In the genomic region with DNA sequence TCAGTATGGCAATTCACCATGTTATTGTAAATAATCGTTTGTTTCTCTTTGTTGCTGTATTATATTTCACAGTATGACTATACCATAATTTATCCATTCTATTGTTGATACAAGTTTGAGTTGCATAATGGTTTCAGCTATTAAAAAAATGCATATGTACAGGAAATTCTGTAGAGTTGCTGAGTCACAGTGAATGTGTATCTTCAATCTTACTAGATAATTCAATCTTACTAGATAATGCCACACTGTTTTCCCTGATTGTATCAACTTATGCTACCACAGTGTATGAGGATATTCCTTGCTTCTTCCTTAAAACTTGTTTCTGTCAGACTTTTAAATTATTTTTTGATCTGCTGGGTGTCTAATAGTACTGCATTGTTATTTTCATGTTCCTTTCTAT, we compare ENCODE assay signal across 1 cellular context.
A peak's percentile ranks its signal among the peaks of the same experiment; 100 is the strongest.
TF ChIP-seq lines count a peak whose summit lies in the region.

No MANE protein-coding gene starts in this region.

TF ChIP-seq in K562, 482 proteins besides CTCF, POLR2A, EP300 and RAD21 (continued from another document and continues in another):
- TF ChIP-seq ZBTB5 (IDR thresholded peaks at IDR 0.05), result no peak
- 0 out of 2 replicates have a peak, but pooled peaks have one; percentile 50 for TF ChIP-seq ELF2 (CRISPR knock-in tag; IDR thresholded peaks at IDR 0.05)
- no peak for TF ChIP-seq BRD4 (IDR thresholded peaks at IDR 0.05)
- TF ChIP-seq, protein P1, sequence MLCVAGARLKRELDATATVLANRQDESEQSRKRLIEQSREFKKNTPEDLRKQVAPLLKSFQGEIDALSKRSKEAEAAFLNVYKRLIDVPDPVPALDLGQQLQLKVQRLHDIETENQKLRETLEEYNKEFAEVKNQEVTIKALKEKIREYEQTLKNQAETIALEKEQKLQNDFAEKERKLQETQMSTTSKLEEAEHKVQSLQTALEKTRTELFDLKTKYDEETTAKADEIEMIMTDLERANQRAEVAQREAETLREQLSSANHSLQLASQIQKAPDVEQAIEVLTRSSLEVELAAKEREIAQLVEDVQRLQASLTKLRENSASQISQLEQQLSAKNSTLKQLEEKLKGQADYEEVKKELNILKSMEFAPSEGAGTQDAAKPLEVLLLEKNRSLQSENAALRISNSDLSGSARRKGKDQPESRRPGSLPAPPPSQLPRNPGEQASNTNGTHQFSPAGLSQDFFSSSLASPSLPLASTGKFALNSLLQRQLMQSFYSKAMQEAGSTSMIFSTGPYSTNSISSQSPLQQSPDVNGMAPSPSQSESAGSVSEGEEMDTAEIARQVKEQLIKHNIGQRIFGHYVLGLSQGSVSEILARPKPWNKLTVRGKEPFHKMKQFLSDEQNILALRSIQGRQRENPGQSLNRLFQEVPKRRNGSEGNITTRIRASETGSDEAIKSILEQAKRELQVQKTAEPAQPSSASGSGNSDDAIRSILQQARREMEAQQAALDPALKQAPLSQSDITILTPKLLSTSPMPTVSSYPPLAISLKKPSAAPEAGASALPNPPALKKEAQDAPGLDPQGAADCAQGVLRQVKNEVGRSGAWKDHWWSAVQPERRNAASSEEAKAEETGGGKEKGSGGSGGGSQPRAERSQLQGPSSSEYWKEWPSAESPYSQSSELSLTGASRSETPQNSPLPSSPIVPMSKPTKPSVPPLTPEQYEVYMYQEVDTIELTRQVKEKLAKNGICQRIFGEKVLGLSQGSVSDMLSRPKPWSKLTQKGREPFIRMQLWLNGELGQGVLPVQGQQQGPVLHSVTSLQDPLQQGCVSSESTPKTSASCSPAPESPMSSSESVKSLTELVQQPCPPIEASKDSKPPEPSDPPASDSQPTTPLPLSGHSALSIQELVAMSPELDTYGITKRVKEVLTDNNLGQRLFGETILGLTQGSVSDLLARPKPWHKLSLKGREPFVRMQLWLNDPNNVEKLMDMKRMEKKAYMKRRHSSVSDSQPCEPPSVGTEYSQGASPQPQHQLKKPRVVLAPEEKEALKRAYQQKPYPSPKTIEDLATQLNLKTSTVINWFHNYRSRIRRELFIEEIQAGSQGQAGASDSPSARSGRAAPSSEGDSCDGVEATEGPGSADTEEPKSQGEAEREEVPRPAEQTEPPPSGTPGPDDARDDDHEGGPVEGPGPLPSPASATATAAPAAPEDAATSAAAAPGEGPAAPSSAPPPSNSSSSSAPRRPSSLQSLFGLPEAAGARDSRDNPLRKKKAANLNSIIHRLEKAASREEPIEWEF (CRISPR knock-in tag; IDR thresholded peaks at IDR 0.05), result no peak
- no peak for TF ChIP-seq KLF6 (CRISPR knock-in tag; IDR thresholded peaks at IDR 0.05; ENCODE audit: borderline replicate concordance)
- no peak for TF ChIP-seq SNAPC5 (CRISPR knock-in tag; IDR thresholded peaks at IDR 0.05)
- no peak for TF ChIP-seq RBM22 (IDR thresholded peaks at IDR 0.05; ENCODE audit: low read depth, low read length, poor library complexity, severe bottlenecking)
- TF ChIP-seq ZNF253 (CRISPR knock-in tag; conservative IDR thresholded peaks at IDR 0.05), result no peak
- no peak for TF ChIP-seq ARID3B (CRISPR knock-in tag; IDR thresholded peaks at IDR 0.05; ENCODE audit: borderline replicate concordance)
- no peak for TF ChIP-seq RFX5 (IDR thresholded peaks at IDR 0.05; ENCODE audit: low read depth, low read length)
- TF ChIP-seq FOXA3 (CRISPR knock-in tag; conservative IDR thresholded peaks at IDR 0.05 in 1 of 2, IDR thresholded peaks at IDR 0.05 in 1 of 2), result 0 out of 4 replicates have a peak, but pooled peaks of 1 of the 2 experiments have one; percentile 23
- no peak for TF ChIP-seq EZH2 (IDR thresholded peaks at IDR 0.05; ENCODE audit: borderline replicate concordance, low read depth, low read length)
- no peak for TF ChIP-seq TARDBP (IDR thresholded peaks at IDR 0.05)
- TF ChIP-seq ZC3H11A (IDR thresholded peaks at IDR 0.05; ENCODE audit: low read depth, low read length), result no peak
- TF ChIP-seq FIP1L1 (IDR thresholded peaks at IDR 0.05; ENCODE audit: low read depth, low read length, poor library complexity, severe bottlenecking), result no peak
- TF ChIP-seq CCNT2 (IDR thresholded peaks at IDR 0.05; ENCODE audit: borderline replicate concordance, extremely low read depth, insufficient read length, low read depth, low read length), result no peak
- no peak for TF ChIP-seq PREB (CRISPR knock-in tag; IDR thresholded peaks at IDR 0.05)
- TF ChIP-seq ZNF449 (CRISPR knock-in tag; IDR thresholded peaks at IDR 0.05), result no peak
- no peak for TF ChIP-seq HSF4 (CRISPR knock-in tag; IDR thresholded peaks at IDR 0.05; ENCODE audit: borderline replicate concordance)
- TF ChIP-seq CBFA2T2 (conservative IDR thresholded peaks at IDR 0.05), result no peak
- TF ChIP-seq, protein P2, sequence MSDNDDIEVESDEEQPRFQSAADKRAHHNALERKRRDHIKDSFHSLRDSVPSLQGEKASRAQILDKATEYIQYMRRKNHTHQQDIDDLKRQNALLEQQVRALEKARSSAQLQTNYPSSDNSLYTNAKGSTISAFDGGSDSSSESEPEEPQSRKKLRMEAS (CRISPR knock-in tag; IDR thresholded peaks at IDR 0.05), result no peak
- no peak for TF ChIP-seq U2AF2 (optimal IDR thresholded peaks at IDR 0.05; ENCODE audit: low read depth, low read length)
- TF ChIP-seq ZNF134 (CRISPR knock-in tag; conservative IDR thresholded peaks at IDR 0.05), result no peak
- peak in 1 of 2 experiments; percentile 13; a peak in 1 of 4 replicates for TF ChIP-seq KDM1A (IDR thresholded peaks at IDR 0.05)
- no peak for TF ChIP-seq ZNF830 (CRISPR knock-in tag; IDR thresholded peaks at IDR 0.05)
- TF ChIP-seq NBN (IDR thresholded peaks at IDR 0.05; ENCODE audit: low read depth), result no peak
- TF ChIP-seq RBM14 (IDR thresholded peaks at IDR 0.05; ENCODE audit: borderline replicate concordance, insufficient read depth, low read depth, low read length), result no peak
- TF ChIP-seq DEAF1 (CRISPR knock-in tag; IDR thresholded peaks at IDR 0.05), result no peak
